18 cellular contexts compared by ENCODE assay signal in genomic region chr2:9809064-9809356, GRCh38. TPM values are rescaled to one million over a fixed set of nuclear protein-coding genes. Genes with fewer than 3 reads are reported as not detected.
DNase-seq lines count a peak whose midpoint lies in the region; ATAC-seq and TF ChIP-seq lines count a peak whose summit lies in the region.
"Had no signal": no experiment of that assay in that cellular context is flagged by ENCODE, and none has a peak within 500 bp of the region (broad histone marks: within the 10 kb centered on the region; RNA-seq: fewer than 3 reads in every experiment).

No MANE protein-coding gene starts in this region.

- no peak overlapping the region for H3K4me3 ChIP-seq in mammary epithelial cell (replicated peaks in 1 of 3; ENCODE audit: insufficient read depth in 1 of 3, low read depth in 2 of 3, low read length in 3 of 3)
- H3K4me3 ChIP-seq: neural progenitor cell, upper lobe of left lung had no signal

- no peak overlapping the region for H3K4me2 ChIP-seq in mammary epithelial cell (ENCODE audit: insufficient read depth, low read depth, low read length)
- H3K4me2 ChIP-seq: KMS-11, neural progenitor cell had no signal

- H3K9ac ChIP-seq in mammary epithelial cell (ENCODE audit: insufficient read depth, low read length), result no peak overlapping the region
- H3K9ac ChIP-seq: KMS-11, neural progenitor cell had no signal

- in situ Hi-C loops in T47D (cut with HindIII; ENCODE audit: low pct_unique_long_range_greater_than_20kb, low sequenced_read_pairs) (no loop called here), mammary epithelial cell (cut with MboI; ENCODE audit: low sequenced_read_pairs in 2 of 2) (loop anchor here in 1 of 2 donors (25.0 kb wide), 1 partner anchor 603 kb away; no protein-coding TSS in a partner anchor)

- no peak overlapping the region for H3K27ac Mint-ChIP-seq in MCF 10A (ENCODE audit: low read depth, unreplicated experiment)
- no peak overlapping the region for H3K27ac Mint-ChIP-seq in stimulated activated naive B cell treated with anti-CD40 and anti-IgM and Interleukin-4, amounts not matched to agents 10 μg/mL and 1 μg/mL and 100 μg/mL, for 72 hours
- H3K27ac Mint-ChIP-seq: CD8-positive, alpha-beta T cell; neural progenitor cell; T-cell had no signal

- H2AFZ ChIP-seq in mammary epithelial cell (ENCODE audit: low read depth, low read length), result peak overlapping the region; percentile 72
- H2AFZ ChIP-seq: neural progenitor cell had no signal

- BruUV-seq in MCF 10A (replicated peaks; lab: Mats Ljungman, UMichigan) (no TSS peak), mammary epithelial cell (replicated peaks; lab: Mats Ljungman, UMichigan) (no TSS peak)

- no peaks in the 10 kb centered on the region for H3K9me3 ChIP-seq in mammary epithelial cell (replicated peaks; ENCODE audit: insufficient read depth, low read length)
- H3K9me3 ChIP-seq: upper lobe of left lung had no signal

- H3K36me3 Mint-ChIP-seq in MCF 10A (ENCODE audit: insufficient read depth, unreplicated experiment), result no peaks in the 10 kb centered on the region
- no peaks in the 10 kb centered on the region for H3K36me3 Mint-ChIP-seq in stimulated activated naive B cell treated with anti-CD40 and anti-IgM and Interleukin-4, amounts not matched to agents 10 μg/mL and 1 μg/mL and 100 μg/mL, for 72 hours
- H3K36me3 Mint-ChIP-seq: CD8-positive, alpha-beta T cell; neural progenitor cell; T-cell had no signal

- H3K4me1 Mint-ChIP-seq in MCF 10A (ENCODE audit: insufficient read depth, unreplicated experiment), result peaks cover 7% of the 10 kb centered on the region
- H3K4me1 Mint-ChIP-seq in stimulated activated naive B cell treated with anti-CD40 and anti-IgM and Interleukin-4, amounts not matched to agents 10 μg/mL and 1 μg/mL and 100 μg/mL, for 72 hours, result peaks cover 10 to 13% of the 10 kb centered on the region in 2 donors

- no peaks in the 10 kb centered on the region for H3K9me3 Mint-ChIP-seq in MCF 10A (ENCODE audit: unreplicated experiment)
- H3K9me3 Mint-ChIP-seq in stimulated activated naive B cell treated with anti-CD40 and anti-IgM and Interleukin-4, amounts not matched to agents 10 μg/mL and 1 μg/mL and 100 μg/mL, for 72 hours, result no peaks in the 10 kb centered on the region
- H3K9me3 Mint-ChIP-seq: CD8-positive, alpha-beta T cell; neural progenitor cell; T-cell had no signal

- WGBS in mammary epithelial cell (ENCODE audit: low coverage, missing lambda C conversion rate), result 92% methylated on average over 2 of the region's 4 CpGs

- TF ChIP-seq CTCF in MCF 10A (IDR thresholded peaks at IDR 0.05; ENCODE audit: unreplicated experiment) (no peak), mammary epithelial cell (conservative IDR thresholded peaks at IDR 0.05 in 1 of 2, IDR thresholded peaks at IDR 0.05 in 1 of 2; ENCODE audit: extremely low read depth in 1 of 2, insufficient read depth in 1 of 2, low read depth in 1 of 2, low read length in 2 of 2) (peak in 1 of 2 donors; percentile 23)

- intact Hi-C loops in MCF 10A (cut with micrococcal nuclease), result no loop called here
- intact Hi-C loops in mammary epithelial cell (cut with micrococcal nuclease), result no loop called here

- H3K27ac ChIP-seq in mammary epithelial cell (ENCODE audit: insufficient read depth, low read depth, low read length), result no peak overlapping the region
- H3K27ac ChIP-seq: KMS-11, neural progenitor cell, upper lobe of left lung had no signal

- H4K20me1 ChIP-seq in mammary epithelial cell (ENCODE audit: insufficient read depth, low read length), result no peaks in the 10 kb centered on the region

- H3K79me2 ChIP-seq in mammary epithelial cell (ENCODE audit: insufficient read depth, low read length), result no peaks in the 10 kb centered on the region

- CTCF ChIA-PET in MCF 10A (lab: Yijun Ruan, JAX) (interaction anchor here (0.6 kb wide), 1 partner anchor 363 kb away, joined by 3 read pairs; no protein-coding TSS in a partner anchor), mammary epithelial cell (lab: Charles Lee; ENCODE audit: low non-redundant PET) (no interaction called here)

- no peaks in the 10 kb centered on the region for H3K36me3 ChIP-seq in mammary epithelial cell (ENCODE audit: insufficient read depth, low read length)
- H3K36me3 ChIP-seq: neural progenitor cell, upper lobe of left lung had no signal

- dilution Hi-C loops in mammary epithelial cell (cut with HindIII; ENCODE audit: low sequenced_read_pairs), result loop anchor here (25.0 kb wide), 1 partner anchor 628 kb away; the partner anchor contains the start of gene ODC1

- ATAC-seq in stimulated activated naive B cell treated with anti-CD40 and anti-IgM and Interleukin-4, amounts not matched to agents 10 μg/mL and 1 μg/mL and 100 μg/mL, for 72 hours (replicated peaks), result no peak
- ATAC-seq in GM21723 (IDR thresholded peaks at IDR 0.05; ENCODE audit: unreplicated experiment), result no peak
- ATAC-seq: CD8-positive, alpha-beta T cell; sciatic nerve; T-cell had no signal

- H3K27me3 Mint-ChIP-seq in MCF 10A (ENCODE audit: insufficient read depth, unreplicated experiment), result no peaks in the 10 kb centered on the region
- H3K27me3 Mint-ChIP-seq in stimulated activated naive B cell treated with anti-CD40 and anti-IgM and Interleukin-4, amounts not matched to agents 10 μg/mL and 1 μg/mL and 100 μg/mL, for 72 hours, result peaks cover 21 to 24% of the 10 kb centered on the region in 2 donors

- H3K27me3 ChIP-seq in mammary epithelial cell (ENCODE audit: insufficient read depth, low read length), result no peaks in the 10 kb centered on the region
- H3K27me3 ChIP-seq: neural progenitor cell, upper lobe of left lung had no signal

- POLR2A ChIA-PET in MCF 10A (lab: Yijun Ruan, JAX), result interaction anchor here (0.8 kb wide), 1 partner anchor 9 kb away, joined by 4 read pairs; no protein-coding TSS in a partner anchor

- no peak overlapping the region for H3K4me3 Mint-ChIP-seq in MCF 10A (ENCODE audit: unreplicated experiment)
- no peak overlapping the region for H3K4me3 Mint-ChIP-seq in stimulated activated naive B cell treated with anti-CD40 and anti-IgM and Interleukin-4, amounts not matched to agents 10 μg/mL and 1 μg/mL and 100 μg/mL, for 72 hours
- H3K4me3 Mint-ChIP-seq: CD8-positive, alpha-beta T cell; neural progenitor cell; T-cell had no signal

- peaks cover 17% of the 10 kb centered on the region for H3K4me1 ChIP-seq in mammary epithelial cell (ENCODE audit: insufficient read depth, low read length)

- DNase-seq in T47D (ENCODE audit: low read depth in 1 of 2, low spot score in 1 of 2) (peak; percentile 55 to 89), MCF 10A (ENCODE audit: unreplicated experiment) (no peak), mammary epithelial cell (peak; percentile 48), mucosa of gallbladder (ENCODE audit: low spot score) (peak; percentile 82), NCI-H2227 (lab: John Stamatoyannopoulos, UW; ENCODE audit: unreplicated experiment) (no peak), NCI-H2227 treated with DMSO at 0.1 percent for 48 hours (lab: John Stamatoyannopoulos, UW) (no peak)
- DNase-seq in stimulated activated naive B cell treated with anti-CD40 and anti-IgM and Interleukin-4, amounts not matched to agents 10 μg/mL and 1 μg/mL and 100 μg/mL, for 72 hours, result no peak
- DNase-seq: activated CD4-positive, CD25-positive, alpha-beta regulatory T cell; amygdala; CD8-positive, alpha-beta T cell; NCI-H1436; stimulated activated CD4-positive, alpha-beta T cell treated with anti-CD3 and anti-CD28 coated beads, Interleukin-4, amount 100 ng/mL, for 1 hour had no signal

RNA-seq across cellular contexts. Expression of gene TAF1B, which starts 34.3 kb away (rescaled TPM):
- 19.7 and 25.5 TPM in 2 replicates for total RNA-seq in MCF 10A (2022)
- 10 to 100 TPM; 13.5 to 25.5 TPM for total RNA-seq in mammary epithelial cell
- 9.4 TPM for polyA plus RNA-seq in mammary epithelial cell
- polyA minus RNA-seq in mammary epithelial cell, result 30.4 TPM
- total RNA-seq in mucosa of gallbladder, result 14.8 TPM

Comparison
In these comparisons a context has a peak if more than half of its experiments do, and no peak if none do; other contexts are left out.
1. DNase-seq: peak in T47D (2 of 2), mammary epithelial cell (single experiment) and mucosa of gallbladder (single experiment); none in MCF 10A (single experiment), stimulated activated naive B cell treated with anti-CD40 and anti-IgM and Interleukin-4, amounts not matched to agents 10 μg/mL and 1 μg/mL and 100 μg/mL, for 72 hours (single experiment), NCI-H2227 (single experiment) and NCI-H2227 treated with DMSO at 0.1 percent for 48 hours (single experiment).